Comparison of ENCODE assay signal across 12 cellular contexts in the genomic region with DNA sequence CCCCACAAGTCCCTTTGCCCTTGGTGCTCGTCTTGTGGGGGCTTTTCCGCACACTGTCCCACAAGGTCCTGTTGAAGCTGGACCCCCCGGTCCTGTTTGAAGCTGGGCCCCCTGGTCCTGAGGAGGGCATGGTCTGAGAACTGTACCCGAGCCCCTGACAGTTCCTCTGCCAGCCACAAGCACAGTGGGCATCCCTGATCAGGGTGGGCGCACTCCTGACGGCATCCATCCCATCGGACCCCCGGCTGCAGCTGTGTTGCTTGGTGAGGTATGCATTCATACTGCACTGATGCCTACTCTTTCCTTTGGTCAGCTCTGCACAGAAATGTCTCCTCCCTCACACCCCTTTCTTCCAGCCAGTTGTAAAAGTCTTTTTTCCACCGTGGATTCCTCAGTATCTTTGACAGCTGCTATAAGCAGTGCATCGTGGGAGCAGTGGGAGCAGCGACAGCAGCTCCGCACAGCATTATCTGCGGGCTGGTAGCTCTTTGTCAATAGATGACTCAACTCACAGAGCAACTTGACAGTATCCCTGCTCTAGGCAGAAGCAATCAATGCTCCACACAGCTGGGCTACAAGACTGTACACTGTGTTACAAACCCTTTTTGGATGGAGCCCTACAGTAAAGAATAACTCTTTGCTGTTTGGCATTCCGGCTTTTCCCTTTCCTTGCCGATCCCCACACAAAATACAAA.
A peak's percentile ranks its signal among the peaks of the same experiment; 100 is the strongest.
DNase-seq lines count a peak whose midpoint lies in the region; ATAC-seq and TF ChIP-seq lines count a peak whose summit lies in the region.
"Had no signal": no experiment of that assay in that cellular context is flagged by ENCODE, and none has a peak within 500 bp of the region (broad histone marks: within the 10 kb centered on the region; RNA-seq: fewer than 3 reads in every experiment).

No MANE protein-coding gene starts in this region.

- H3K27ac Mint-ChIP-seq in activated naive CD8-positive, alpha-beta T cell treated with anti-CD3 and anti-CD28 coated beads for 36 hours, result no peak overlapping the region

- H3K4me3 ChIP-seq in esophagus muscularis mucosa (peak overlapping the region; percentile 31 to 46 (median 36)), upper lobe of left lung (peak overlapping the region in 1 of 4 donors; percentile 30)
- H3K4me3 ChIP-seq: GM12878 had no signal

- H3K9me3 Mint-ChIP-seq in activated naive CD8-positive, alpha-beta T cell treated with anti-CD3 and anti-CD28 coated beads for 36 hours, result peaks cover 2% of the 10 kb centered on the region

- H3K4me3 Mint-ChIP-seq in activated naive CD8-positive, alpha-beta T cell treated with anti-CD3 and anti-CD28 coated beads for 36 hours, result no peak overlapping the region

- H3K4me1 Mint-ChIP-seq in activated naive CD8-positive, alpha-beta T cell treated with anti-CD3 and anti-CD28 coated beads for 36 hours, result no peaks in the 10 kb centered on the region

- H3K27ac ChIP-seq in esophagus muscularis mucosa (replicated peaks in 1 of 4) (no peak overlapping the region), upper lobe of left lung (no peak overlapping the region)

- TF ChIP-seq EP300 in esophagus muscularis mucosa (IDR thresholded peaks at IDR 0.05) (no peak), upper lobe of left lung (IDR thresholded peaks at IDR 0.05) (no peak)

- POLR2A ChIA-PET in GM10248 (lab: Yijun Ruan, JAX), result no interaction called here

- peak; percentile 73 for DNase-seq in NCI-H82 (lab: John Stamatoyannopoulos, UW)
- DNase-seq in NCI-H82 treated with DMSO at 0.1 percent for 48 hours (lab: John Stamatoyannopoulos, UW; ENCODE audit: unreplicated experiment), result no peak
- DNase-seq in esophagus muscularis mucosa (ENCODE audit: extremely low spot score), result no peak
- peak; percentile 85 for DNase-seq in middle frontal gyrus (ENCODE audit: extremely low spot score, low spot score)
- DNase-seq in upper lobe of left lung, result peak in 1 of 2 donors; percentile 30
- no peak for DNase-seq in activated naive CD8-positive, alpha-beta T cell treated with anti-CD3 and anti-CD28 coated beads for 36 hours
- DNase-seq in GM10248 (ENCODE audit: extremely low spot score), result no peak
- no peak for DNase-seq in NCI-H1092 (lab: John Stamatoyannopoulos, UW)
- DNase-seq: 8988T; activated CD8-positive, alpha-beta memory T cell treated with anti-CD3 and anti-CD28 coated beads for 24 hours had no signal

- no peaks in the 10 kb centered on the region for H3K36me3 Mint-ChIP-seq in activated naive CD8-positive, alpha-beta T cell treated with anti-CD3 and anti-CD28 coated beads for 36 hours

- intact Hi-C loops in esophagus muscularis mucosa (cut with DNase I), result no loop called here

- 64% methylated on average over 12 of the region's 15 CpGs for WGBS in esophagus muscularis mucosa
- 64 to 69% methylated on average over 15 of the region's 15 CpGs for WGBS in upper lobe of left lung, 2 donors

- ATAC-seq in upper lobe of left lung (ENCODE audit: low FRiP score in 2 of 2), result peak; percentile 55 to 64
- ATAC-seq: GM12878, HCT116 had no signal

- H3K36me3 ChIP-seq in esophagus muscularis mucosa (no peaks in the 10 kb centered on the region), upper lobe of left lung (no peaks in the 10 kb centered on the region)

- TF ChIP-seq POLR2A in esophagus muscularis mucosa (IDR thresholded peaks at IDR 0.05; ENCODE audit: low read depth) (no peak), upper lobe of left lung (IDR thresholded peaks at IDR 0.05) (no peak)

- CTCF ChIA-PET in GM10248 (lab: Yijun Ruan, JAX), result interaction anchor here (0.9 to 1.5 kb wide), 2 partner anchors 14 to 21 kb away, joined by 3 to 5 read pairs; no protein-coding TSS in a partner anchor

- H3K27me3 ChIP-seq in esophagus muscularis mucosa (no peaks in the 10 kb centered on the region), upper lobe of left lung (no peaks in the 10 kb centered on the region)

- H3K9me3 ChIP-seq in esophagus muscularis mucosa (no peaks in the 10 kb centered on the region), upper lobe of left lung (no peaks in the 10 kb centered on the region)

- TF ChIP-seq CTCF in esophagus muscularis mucosa (IDR thresholded peaks at IDR 0.05) (no peak), upper lobe of left lung (IDR thresholded peaks at IDR 0.05) (no peak), GM10248 (IDR thresholded peaks at IDR 0.05; ENCODE audit: control extremely low read depth, extremely low read depth, low read depth, missing control alignments) (no peak)

- H3K4me1 ChIP-seq in esophagus muscularis mucosa (no peaks in the 10 kb centered on the region), upper lobe of left lung (no peaks in the 10 kb centered on the region)

- H3K27me3 Mint-ChIP-seq in activated naive CD8-positive, alpha-beta T cell treated with anti-CD3 and anti-CD28 coated beads for 36 hours, result no peaks in the 10 kb centered on the region

Comparison
In these comparisons a context has a peak if more than half of its experiments do, and no peak if none do; other contexts are left out.
1. DNase-seq: peak in NCI-H82 (single experiment) and middle frontal gyrus (single experiment); none in NCI-H82 treated with DMSO at 0.1 percent for 48 hours (single experiment), esophagus muscularis mucosa (single experiment), activated naive CD8-positive, alpha-beta T cell treated with anti-CD3 and anti-CD28 coated beads for 36 hours (single experiment), GM10248 (single experiment) and NCI-H1092 (single experiment).